Comparison of ENCODE assay signal across 26 cellular contexts in genomic region chr22:19688301-19689290, GRCh38. TPM values are rescaled to one million over a fixed set of nuclear protein-coding genes. Genes with fewer than 3 reads are reported as not detected.
DNase-seq lines count a peak whose midpoint lies in the region; ATAC-seq and TF ChIP-seq lines count a peak whose summit lies in the region.
"Had no signal": no experiment of that assay in that cellular context is flagged by ENCODE, and none has a peak within 500 bp of the region (broad histone marks: within the 10 kb centered on the region; RNA-seq: fewer than 3 reads in every experiment).

No MANE protein-coding gene starts in this region.

- no peak overlapping the region for H3K4me3 ChIP-seq in IMR-90 (ENCODE audit: insufficient read depth, low read depth, low read length)
- peak overlapping the region in 1 of 8 donors; percentile 9 for H3K4me3 ChIP-seq in spleen
- H3K4me3 ChIP-seq: BLaER1 treated with 17β-estradiol and CSF1 and Interleukin-3, amounts not matched to agents 10 nM and 100 nM; heart right ventricle; neural progenitor cell; Peyer's patch; psoas muscle; transverse colon had no signal

- POLR2A ChIA-PET in IMR-90 (lab: Charles Lee; ENCODE audit: unreplicated experiment), result no interaction called here

- no peaks in the 10 kb centered on the region for H3K79me1 ChIP-seq in IMR-90 (ENCODE audit: low read depth in 1 of 2, low read length in 2 of 2)

- DNase-seq in D341Med (ENCODE audit: low spot score), result peak; percentile 20
- no peak for DNase-seq in IMR-90
- DNase-seq in spleen, result peak; percentile 77
- DNase-seq in stimulated activated CD4-positive, alpha-beta T cell treated with anti-CD3 and anti-CD28 coated beads, Interleukin-2, amount 100 ng/mL, for 24 hours, result no peak
- DNase-seq: activated B cell treated with CpG ODN at 0.5 μM for 24 hours; activated CD4-positive, alpha-beta T cell treated with anti-CD3 and anti-CD28 coated beads, Interleukin-2, amount 50 U/mL, for 4 hours; activated naive CD4-positive, alpha-beta T cell treated with anti-CD3 and anti-CD28 coated beads, Interleukin-2, amount 10 ng/mL, durations not matched to agents 7 days and 5 days; activated T-cell treated with anti-CD3 and anti-CD28 coated beads, Interleukin-2, amount 50 U/mL, for 72 hours; brain microvascular endothelial cell; DMS79; foreskin keratinocyte; heart right ventricle; kidney glomerular epithelial cell; NCI-H1092 treated with DMSO at 0.1 percent for 48 hours; NCI-H1930; NCI-H524 treated with DMSO at 0.1 percent for 48 hours; NK-92 treated with Interleukin-12 subunit alpha and Interleukin-12 subunit beta, amount 100 ng/mL, for 24 hours; SW 1271; transverse colon had no signal

- no peak overlapping the region for H3K4ac ChIP-seq in IMR-90 (ENCODE audit: low read depth, low read length)

- TF ChIP-seq POLR2A in IMR-90 (IDR thresholded peaks at IDR 0.05; ENCODE audit: low read depth, low read length) (no peak), spleen (IDR thresholded peaks at IDR 0.05) (no peak)

- H3K56ac ChIP-seq in IMR-90 (ENCODE audit: extremely low read depth, insufficient read depth, low read length), result no peak overlapping the region

- no TSS peak for BruUV-seq in IMR-90 (replicated peaks; lab: Mats Ljungman, UMichigan)

- H2BK20ac ChIP-seq in IMR-90 (ENCODE audit: low read depth, low read length), result no peak overlapping the region

- H4K8ac ChIP-seq in IMR-90 (ENCODE audit: low read depth in 2 of 2, low read length in 2 of 2), result no peak overlapping the region

- no peaks in the 10 kb centered on the region for H4K20me1 ChIP-seq in IMR-90 (ENCODE audit: insufficient read depth, low read length)
- H4K20me1 ChIP-seq: BLaER1 treated with 17β-estradiol and CSF1 and Interleukin-3, amounts not matched to agents 10 nM and 100 nM had no signal

- TF ChIP-seq CTCF in IMR-90 (conservative IDR thresholded peaks at IDR 0.05; ENCODE audit: low read depth, low read length) (no peak), spleen (IDR thresholded peaks at IDR 0.05 in 8 of 11, conservative IDR thresholded peaks at IDR 0.05 in 3 of 11) (no peak)

- no peak overlapping the region for H3K23ac ChIP-seq in IMR-90 (ENCODE audit: low read depth, low read length)

- peaks cover 30% of the 10 kb centered on the region for H3K27me3 ChIP-seq in IMR-90 (ENCODE audit: control insufficient read depth, insufficient read depth, low read length)
- peaks cover 0 to 19% (median 0%) of the 10 kb centered on the region in 7 donors for H3K27me3 ChIP-seq in spleen (replicated peaks in 1 of 7)
- H3K27me3 ChIP-seq: BLaER1 treated with 17β-estradiol and CSF1 and Interleukin-3, amounts not matched to agents 10 nM and 100 nM; neural progenitor cell; Peyer's patch had no signal

- no peak overlapping the region for H2BK120ac ChIP-seq in IMR-90 (ENCODE audit: low read depth, low read length)

- H4K5ac ChIP-seq in IMR-90 (ENCODE audit: low read depth, low read length), result no peak overlapping the region

- no peak overlapping the region for H2BK15ac ChIP-seq in IMR-90 (ENCODE audit: low read depth, low read length)

- no peak for TF ChIP-seq RAD21 in IMR-90 (IDR thresholded peaks at IDR 0.05; ENCODE audit: low read length)

- intact Hi-C loops in IMR-90 (cut with micrococcal nuclease), result no loop called here
- intact Hi-C loops in spleen (cut with DNase I; ENCODE audit: low total_unique reads), result no loop called here

- no peaks in the 10 kb centered on the region; the same call in 1 of the 2 replicates for H3K4me1 ChIP-seq in IMR-90 (ENCODE audit: control insufficient read depth, insufficient read depth, low read length)
- H3K4me1 ChIP-seq in spleen, result peaks cover 0 to 25% (median 2%) of the 10 kb centered on the region in 6 donors
- H3K4me1 ChIP-seq: BLaER1 treated with 17β-estradiol and CSF1 and Interleukin-3, amounts not matched to agents 10 nM and 100 nM; Peyer's patch; psoas muscle had no signal

- no peak overlapping the region for H3K4me2 ChIP-seq in IMR-90 (ENCODE audit: low read depth, low read length)
- H3K4me2 ChIP-seq: BLaER1 treated with 17β-estradiol and CSF1 and Interleukin-3, amounts not matched to agents 10 nM and 100 nM; neural progenitor cell had no signal

- in situ Hi-C loops in IMR-90 (cut with MboI; ENCODE audit: low sequenced_read_pairs), result no loop called here

- peaks cover 2% of the 10 kb centered on the region; the same call in 1 of the 2 replicates for H3K9me3 ChIP-seq in IMR-90 (ENCODE audit: control insufficient read depth, insufficient read depth, low read length)
- H3K9me3 ChIP-seq in spleen, result no peaks in the 10 kb centered on the region
- H3K9me3 ChIP-seq: heart right ventricle, Peyer's patch, psoas muscle, transverse colon had no signal

- H2AK9ac ChIP-seq in IMR-90 (replicated peaks; ENCODE audit: low read depth, low read length, poor library complexity), result no peak overlapping the region

- ATAC-seq in IMR-90 (ENCODE audit: low read depth) (no peak), esophagus mucosa (peak; percentile 15), GM21529 (IDR thresholded peaks at IDR 0.05; ENCODE audit: unreplicated experiment) (no peak), HG02642 (IDR thresholded peaks at IDR 0.05; ENCODE audit: poor library complexity, unreplicated experiment) (no peak)
- ATAC-seq: activated T-cell treated with anti-CD3 and anti-CD28 coated beads, Interleukin-2, amount 50 U/mL, for 72 hours; foreskin keratinocyte had no signal

- no peaks in the 10 kb centered on the region for H3K36me3 ChIP-seq in IMR-90 (ENCODE audit: control insufficient read depth, insufficient read depth, low read length)
- no peaks in the 10 kb centered on the region for H3K36me3 ChIP-seq in spleen
- H3K36me3 ChIP-seq: BLaER1 treated with 17β-estradiol and CSF1 and Interleukin-3, amounts not matched to agents 10 nM and 100 nM; brain microvascular endothelial cell; heart right ventricle; neural progenitor cell; Peyer's patch; transverse colon had no signal

- no peaks in the 10 kb centered on the region; the same call in 1 of the 2 replicates for H3K9me1 ChIP-seq in IMR-90 (ENCODE audit: insufficient read depth, low read length)

- H4K91ac ChIP-seq in IMR-90 (ENCODE audit: insufficient read depth, low read depth, low read length), result no peak overlapping the region

- no peak overlapping the region for H2BK5ac ChIP-seq in IMR-90 (ENCODE audit: low read depth, low read length, poor library complexity, severe bottlenecking)

- no peak overlapping the region for H3K18ac ChIP-seq in IMR-90 (ENCODE audit: low read depth, low read length)

- no peak overlapping the region for H3K14ac ChIP-seq in IMR-90 (replicated peaks; ENCODE audit: low read depth, low read length)

- CTCF ChIA-PET in IMR-90 (lab: Yijun Ruan, JAX), result no interaction called here

- no peak overlapping the region for H2AK5ac ChIP-seq in IMR-90 (ENCODE audit: low read depth, low read length)

- dilution Hi-C loops in IMR-90 (cut with HindIII; ENCODE audit: low sequenced_read_pairs, unreplicated experiment), result no loop called here

- peak overlapping the region; percentile 6 for H2AFZ ChIP-seq in IMR-90 (replicated peaks; ENCODE audit: low read length, poor library complexity)
- H2AFZ ChIP-seq: neural progenitor cell had no signal

- H3K27ac ChIP-seq in IMR-90 (ENCODE audit: insufficient read depth, low read length) (no peak overlapping the region), spleen (peak overlapping the region in 6 of 8 donors; percentile 43 to 80 (median 64))
- H3K27ac ChIP-seq: BLaER1 treated with 17β-estradiol and CSF1 and Interleukin-3, amounts not matched to agents 10 nM and 100 nM; brain microvascular endothelial cell; foreskin keratinocyte; heart right ventricle; neural progenitor cell; Peyer's patch; psoas muscle; transverse colon had no signal

- H3K9ac ChIP-seq in IMR-90 (ENCODE audit: low read depth, low read length), result no peak overlapping the region
- H3K9ac ChIP-seq: BLaER1 treated with 17β-estradiol and CSF1 and Interleukin-3, amounts not matched to agents 10 nM and 100 nM; neural progenitor cell had no signal

- WGBS in IMR-90 (ENCODE audit: extremely low coverage in 2 of 2, insufficient read length in 1 of 2), 2 experiments, result 61% methylated on average over 11 of the region's 21 CpGs; no CpG with 5 or more reads in 1 of the 2 experiments
- 47 to 74% (median 62%) methylated on average over 20 to 21 of the region's 21 CpGs for WGBS in spleen, 5 donors

TF ChIP-seq in IMR-90, 13 proteins besides CTCF, POLR2A, EP300 and RAD21:
- TF ChIP-seq MAZ (IDR thresholded peaks at IDR 0.05; ENCODE audit: borderline replicate concordance, low read depth, low read length) (no peak), RCOR1 (IDR thresholded peaks at IDR 0.05; ENCODE audit: insufficient replicate concordance, low read length) (no peak), NFE2L2 (IDR thresholded peaks at IDR 0.05; ENCODE audit: low read depth, low read length) (no peak), CHD1 (IDR thresholded peaks at IDR 0.05; ENCODE audit: low read depth, low read length) (no peak), BHLHE40 (IDR thresholded peaks at IDR 0.05; ENCODE audit: low read depth, low read length) (no peak), MXI1 (IDR thresholded peaks at IDR 0.05; ENCODE audit: borderline replicate concordance, low read depth, low read length) (no peak)

RNA-seq across cellular contexts. Expression of gene SEPTIN5, which starts 25.7 kb away (rescaled TPM):
- total RNA-seq in IMR-90 (2012; rRNA removed), result 16.8 and 17.2 TPM in 2 replicates
- polyA plus RNA-seq in IMR-90 (2012; rRNA removed), result 20.7 and 22.3 TPM in 2 replicates
- 10.4 and 22.8 TPM in 2 replicates for polyA plus RNA-seq in IMR-90 (2012; cell fraction: cytosol; rRNA removed)
- 65.7 and 90.4 TPM in 2 replicates for polyA plus RNA-seq in IMR-90 (2012; cell fraction: nucleus; rRNA removed; ENCODE audit: low replicate concordance)
- 31.3 TPM for total RNA-seq in esophagus mucosa
- 10 to 100 TPM in 6 of 7 donors, 1 to 10 TPM in 1; 9.2 to 19.2 (median 13.1) TPM for total RNA-seq in spleen
- polyA plus RNA-seq in spleen, result 1 to 10 TPM; 4.0 to 7.5 (median 4.3) TPM
- total RNA-seq: activated B cell treated with CpG ODN at 0.5 μM for 24 hours had no signal

RNA-seq across cellular contexts. Expression of gene GP1BB, which starts 34.7 kb away (rescaled TPM):
- total RNA-seq in IMR-90 (2012; rRNA removed) (0.18 and 0.28 TPM in 2 replicates), esophagus mucosa (2.0 TPM), spleen (10 to 100 TPM in 6 of 7 donors, 1 to 10 TPM in 1; 6.9 to 25.4 (median 16.5) TPM)
- polyA plus RNA-seq in IMR-90 (2012; rRNA removed) (1.5 and 4.6 TPM in 2 replicates), spleen (1 to 10 TPM; 4.2 to 5.1 (median 4.8) TPM)
- polyA plus RNA-seq in IMR-90 (2012; cell fraction: cytosol; rRNA removed), result 1.2 and 3.0 TPM in 2 replicates
- 7.1 and 36.7 TPM in 2 replicates for polyA plus RNA-seq in IMR-90 (2012; cell fraction: nucleus; rRNA removed; ENCODE audit: low replicate concordance)
- total RNA-seq: activated B cell treated with CpG ODN at 0.5 μM for 24 hours had no signal

Comparison
In these comparisons a context has a peak if more than half of its experiments do, and no peak if none do; other contexts are left out.
1. DNase-seq: peak in D341Med (single experiment) and spleen (single experiment); none in IMR-90 (single experiment) and stimulated activated CD4-positive, alpha-beta T cell treated with anti-CD3 and anti-CD28 coated beads, Interleukin-2, amount 100 ng/mL, for 24 hours (0 of 2).